Comparison of ENCODE assay signal across 8 cellular contexts in the genomic region with DNA sequence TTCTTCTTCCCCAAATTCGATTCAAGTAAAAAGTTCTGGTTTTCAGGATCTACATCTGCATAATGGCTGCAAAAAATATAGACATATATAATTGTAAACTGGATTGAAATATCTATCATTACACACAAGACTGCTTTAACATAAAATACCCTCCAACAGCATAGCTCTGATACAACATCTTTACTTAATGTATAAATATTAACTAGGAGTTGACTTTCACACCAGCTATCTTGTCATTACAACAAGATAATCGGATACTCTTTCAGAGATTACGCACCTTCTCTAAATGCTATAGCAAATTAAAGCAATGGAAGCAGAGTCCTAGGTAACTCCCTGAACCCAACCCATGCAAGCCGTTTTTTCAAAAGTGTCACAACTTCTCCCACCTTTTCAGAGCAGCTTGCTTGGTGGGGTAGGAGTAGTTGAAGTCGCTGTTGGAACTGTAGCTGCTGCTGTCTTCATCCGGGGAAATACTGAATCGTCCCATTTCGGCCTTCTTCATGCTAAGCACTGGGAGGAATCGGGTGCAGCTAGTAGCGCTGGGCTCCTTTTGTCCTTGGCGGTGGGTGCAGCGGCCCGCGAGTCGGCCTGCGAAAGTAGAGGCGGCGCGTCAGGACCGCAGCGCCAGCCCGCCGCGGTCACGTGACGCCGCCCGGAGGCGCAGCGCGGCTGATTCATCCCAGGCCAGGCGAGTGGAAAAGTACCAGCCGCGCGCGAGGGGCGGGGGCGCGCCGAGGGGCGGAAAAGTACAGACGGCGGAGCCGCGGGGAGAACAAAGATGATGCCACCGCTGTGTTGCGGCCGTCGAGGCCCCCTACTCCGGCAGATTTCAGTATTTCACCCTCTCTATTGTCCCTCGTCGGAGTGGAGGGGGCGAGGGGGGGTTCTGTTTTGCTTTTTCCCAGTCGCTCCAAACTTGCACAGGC. TPM values are rescaled to one million over a fixed set of nuclear protein-coding genes. Genes with fewer than 3 reads are reported as not detected.
DNase-seq lines count a peak whose midpoint lies in the region; ATAC-seq and TF ChIP-seq lines count a peak whose summit lies in the region.

No MANE protein-coding gene starts in this region.

- no peaks in the 10 kb centered on the region for H3K9me3 Mint-ChIP-seq in activated T-helper 2 cell treated with anti-CD3 and anti-CD28 coated beads, Interferon-gamma antibody, Interleukin-2, Interleukin-4, amounts not matched to agents 10 μg/mL and 5 μg/mL and 100 μg/mL, durations not matched to agents 14 hours and 24 hours and 36 hours
- H3K9me3 Mint-ChIP-seq in nephron, result no peaks in the 10 kb centered on the region
- no peaks in the 10 kb centered on the region for H3K9me3 Mint-ChIP-seq in stimulated activated naive CD8-positive, alpha-beta T cell treated with anti-CD3 and anti-CD28 coated beads, Interleukin-15, Interleukin-2, amounts not matched to agents 100 ng/mL and 50 ng/mL, for 24 hours

- peaks cover 22% of the 10 kb centered on the region for H4K20me1 ChIP-seq in DOHH2 (ENCODE audit: control insufficient read depth, insufficient read depth, low read depth, low read length)

- H3K9me3 ChIP-seq in DOHH2 (ENCODE audit: control insufficient read depth, insufficient read depth, low read length), result no peaks in the 10 kb centered on the region

- peak overlapping the region; percentile 71 for H3K4me2 ChIP-seq in DOHH2 (ENCODE audit: low read length)

- H3K36me3 ChIP-seq in DOHH2 (ENCODE audit: control insufficient read depth, low read length), result peaks cover 58% of the 10 kb centered on the region

- H3K4me1 Mint-ChIP-seq in activated T-helper 2 cell treated with anti-CD3 and anti-CD28 coated beads, Interferon-gamma antibody, Interleukin-2, Interleukin-4, amounts not matched to agents 10 μg/mL and 5 μg/mL and 100 μg/mL, durations not matched to agents 14 hours and 24 hours and 36 hours (ENCODE audit: low read depth), result peaks cover 52% of the 10 kb centered on the region
- peaks cover 50% of the 10 kb centered on the region for H3K4me1 Mint-ChIP-seq in nephron
- H3K4me1 Mint-ChIP-seq in stimulated activated naive CD8-positive, alpha-beta T cell treated with anti-CD3 and anti-CD28 coated beads, Interleukin-15, Interleukin-2, amounts not matched to agents 100 ng/mL and 50 ng/mL, for 24 hours (ENCODE audit: low read depth), result peaks cover 77% of the 10 kb centered on the region

- H3K27me3 ChIP-seq in DOHH2 (ENCODE audit: control insufficient read depth, low read length), result peaks cover 19% of the 10 kb centered on the region

- no peak for TF ChIP-seq CTCF in DOHH2 (IDR thresholded peaks at IDR 0.05; ENCODE audit: low read depth, low read length, poor library complexity, severe bottlenecking)
- peak in 1 of 3 experiments; percentile 21 for TF ChIP-seq CTCF in nephron (IDR thresholded peaks at IDR 0.05; ENCODE audit: unreplicated experiment in 3 of 3)

- peak overlapping the region; percentile 91 for H3K4me3 Mint-ChIP-seq in activated T-helper 2 cell treated with anti-CD3 and anti-CD28 coated beads, Interferon-gamma antibody, Interleukin-2, Interleukin-4, amounts not matched to agents 10 μg/mL and 5 μg/mL and 100 μg/mL, durations not matched to agents 14 hours and 24 hours and 36 hours (ENCODE audit: low read depth)
- peak overlapping the region; percentile 95 to 99 (median 97) for H3K4me3 Mint-ChIP-seq in nephron
- peak overlapping the region; percentile 95 for H3K4me3 Mint-ChIP-seq in stimulated activated naive CD8-positive, alpha-beta T cell treated with anti-CD3 and anti-CD28 coated beads, Interleukin-15, Interleukin-2, amounts not matched to agents 100 ng/mL and 50 ng/mL, for 24 hours

- H3F3A ChIP-seq in DOHH2 (ENCODE audit: control insufficient read depth, insufficient read depth), result no peaks in the 10 kb centered on the region

- intact Hi-C loops in activated T-helper 2 cell treated with anti-CD3 and anti-CD28 coated beads, Interferon-gamma antibody, Interleukin-2, Interleukin-4, amounts not matched to agents 10 μg/mL and 5 μg/mL and 100 μg/mL, durations not matched to agents 14 hours and 24 hours and 36 hours (cut with micrococcal nuclease), result loop anchor here (1.0 to 10.0 kb wide), 8 partner anchors 102 to 1444 kb away; a partner anchor contains a TSS

- H3K79me2 ChIP-seq in DOHH2 (ENCODE audit: control insufficient read depth, low read length), result peaks cover 47% of the 10 kb centered on the region

- H3K4me3 ChIP-seq in DOHH2 (ENCODE audit: low read length), result peak overlapping the region; percentile 93

- no peaks in the 10 kb centered on the region for H3K27me3 Mint-ChIP-seq in activated T-helper 2 cell treated with anti-CD3 and anti-CD28 coated beads, Interferon-gamma antibody, Interleukin-2, Interleukin-4, amounts not matched to agents 10 μg/mL and 5 μg/mL and 100 μg/mL, durations not matched to agents 14 hours and 24 hours and 36 hours (ENCODE audit: low read depth)
- H3K27me3 Mint-ChIP-seq in nephron (ENCODE audit: low read depth), result no peaks in the 10 kb centered on the region
- H3K27me3 Mint-ChIP-seq in stimulated activated naive CD8-positive, alpha-beta T cell treated with anti-CD3 and anti-CD28 coated beads, Interleukin-15, Interleukin-2, amounts not matched to agents 100 ng/mL and 50 ng/mL, for 24 hours, result no peaks in the 10 kb centered on the region

- H3K27ac Mint-ChIP-seq in activated T-helper 2 cell treated with anti-CD3 and anti-CD28 coated beads, Interferon-gamma antibody, Interleukin-2, Interleukin-4, amounts not matched to agents 10 μg/mL and 5 μg/mL and 100 μg/mL, durations not matched to agents 14 hours and 24 hours and 36 hours, result peak overlapping the region; percentile 95
- peak overlapping the region; percentile 97 to 99 (median 99) for H3K27ac Mint-ChIP-seq in nephron
- peak overlapping the region; percentile 100 for H3K27ac Mint-ChIP-seq in stimulated activated naive CD8-positive, alpha-beta T cell treated with anti-CD3 and anti-CD28 coated beads, Interleukin-15, Interleukin-2, amounts not matched to agents 100 ng/mL and 50 ng/mL, for 24 hours

- DNase-seq in KG1 (lab: John Stamatoyannopoulos, UW), result peak; percentile 81
- peak; percentile 88 for DNase-seq in RPMI7951 (ENCODE audit: low read depth)
- DNase-seq in activated T-helper 2 cell treated with anti-CD3 and anti-CD28 coated beads, Interferon-gamma antibody, Interleukin-2, Interleukin-4, amounts not matched to agents 10 μg/mL and 5 μg/mL and 100 μg/mL, durations not matched to agents 14 hours and 24 hours and 36 hours (ENCODE audit: low spot score), result peak; percentile 91
- peak; percentile 77 for DNase-seq in fibroblast of peridontal ligament (ENCODE audit: extremely low read depth)

- H3K9me2 ChIP-seq in DOHH2 (replicated peaks; ENCODE audit: control insufficient read depth, low read length), result no peaks in the 10 kb centered on the region

- ATAC-seq in GM21737 (IDR thresholded peaks at IDR 0.05; ENCODE audit: unreplicated experiment), result peak; percentile 49

- peaks cover 33% of the 10 kb centered on the region for H3K4me1 ChIP-seq in DOHH2 (ENCODE audit: control insufficient read depth, low read length)

- peak overlapping the region; percentile 67 for H3K27ac ChIP-seq in DOHH2 (ENCODE audit: low read depth, low read length)

- peaks cover 59% of the 10 kb centered on the region for H3K36me3 Mint-ChIP-seq in activated T-helper 2 cell treated with anti-CD3 and anti-CD28 coated beads, Interferon-gamma antibody, Interleukin-2, Interleukin-4, amounts not matched to agents 10 μg/mL and 5 μg/mL and 100 μg/mL, durations not matched to agents 14 hours and 24 hours and 36 hours (ENCODE audit: low read depth)
- H3K36me3 Mint-ChIP-seq in nephron (ENCODE audit: low read depth), result peaks cover 47% of the 10 kb centered on the region
- peaks cover 58% of the 10 kb centered on the region for H3K36me3 Mint-ChIP-seq in stimulated activated naive CD8-positive, alpha-beta T cell treated with anti-CD3 and anti-CD28 coated beads, Interleukin-15, Interleukin-2, amounts not matched to agents 100 ng/mL and 50 ng/mL, for 24 hours (ENCODE audit: low read depth)

RNA-seq across cellular contexts. Expression of a gene that starts 1.5 kb away (rescaled TPM):
- 246 and 317 TPM in 2 replicates for total RNA-seq in RPMI7951 (2014; rRNA removed; shearing (Covaris generic))
- total RNA-seq in activated T-helper 2 cell treated with anti-CD3 and anti-CD28 coated beads, Interferon-gamma antibody, Interleukin-2, Interleukin-4, amounts not matched to agents 10 μg/mL and 5 μg/mL and 100 μg/mL, durations not matched to agents 14 hours and 24 hours and 36 hours, result 141 and 143 TPM in 2 replicates

Comparison
In these comparisons a context has a peak if more than half of its experiments do, and no peak if none do; other contexts are left out.
1. Peak in every context shown above with its lines: DNase-seq, ATAC-seq, H3K4me3 ChIP-seq and H3K27ac ChIP-seq.